In genomic region chr2:65064728-65065552, GRCh38 we compare ENCODE assay signal across 1 cellular context.
TF ChIP-seq lines count a peak whose summit lies in the region.

No MANE protein-coding gene starts in this region.

TF ChIP-seq in HEK293, 187 proteins besides CTCF, POLR2A, EP300 and RAD21 (continued from another document):
- TF ChIP-seq ZSCAN5A (tag by site-specific recombination; IDR thresholded peaks at IDR 0.05): no peak
- TF ChIP-seq ZNF561 (tag by site-specific recombination; IDR thresholded peaks at IDR 0.05; ENCODE audit: borderline replicate concordance): no peak
- no peak for TF ChIP-seq ZNF214 (tag by site-specific recombination; IDR thresholded peaks at IDR 0.05; ENCODE audit: borderline replicate concordance)
- TF ChIP-seq ZEB2 (tag by site-specific recombination; IDR thresholded peaks at IDR 0.05): no peak
- peak; percentile 26; the same call in 1 of the 2 replicates for TF ChIP-seq ZNF449 (tag by site-specific recombination; IDR thresholded peaks at IDR 0.05)
- TF ChIP-seq REPIN1 (tag by site-specific recombination; IDR thresholded peaks at IDR 0.05; ENCODE audit: low read depth): no peak
- no peak for TF ChIP-seq ZNF280D (tag by site-specific recombination; IDR thresholded peaks at IDR 0.05)
- TF ChIP-seq AEBP2 (tag by site-specific recombination; IDR thresholded peaks at IDR 0.05; ENCODE audit: borderline replicate concordance): no peak
- TF ChIP-seq KLF7 (tag by site-specific recombination; IDR thresholded peaks at IDR 0.05; ENCODE audit: borderline replicate concordance): no peak
- 0 out of 2 replicates have a peak, but pooled peaks have one; percentile 24 for TF ChIP-seq ZNF600 (tag by site-specific recombination; IDR thresholded peaks at IDR 0.05)
- no peak for TF ChIP-seq ZNF266 (tag by site-specific recombination; IDR thresholded peaks at IDR 0.05; ENCODE audit: low read depth)
- TF ChIP-seq ZBTB17 (tag by site-specific recombination; IDR thresholded peaks at IDR 0.05): peak; percentile 74
- TF ChIP-seq ZSCAN4 (tag by site-specific recombination; IDR thresholded peaks at IDR 0.05): peak; percentile 70; the same call in 1 of the 2 replicates
- no peak for TF ChIP-seq ZNF175 (tag by site-specific recombination; IDR thresholded peaks at IDR 0.05)
- no peak for TF ChIP-seq ZBTB44 (tag by site-specific recombination; IDR thresholded peaks at IDR 0.05)
- TF ChIP-seq FEZF1 (tag by site-specific recombination; IDR thresholded peaks at IDR 0.05): peak; percentile 53; the same call in 1 of the 2 replicates
- no peak for TF ChIP-seq OSR2 (tag by site-specific recombination; IDR thresholded peaks at IDR 0.05)
- TF ChIP-seq ZNF664 (tag by site-specific recombination; IDR thresholded peaks at IDR 0.05): no peak
- TF ChIP-seq ZFP41 (tag by site-specific recombination; IDR thresholded peaks at IDR 0.05; ENCODE audit: borderline replicate concordance): no peak
- TF ChIP-seq BCL11A (tag by site-specific recombination; IDR thresholded peaks at IDR 0.05; ENCODE audit: low read depth): no peak
- no peak for TF ChIP-seq TCF7L2 (IDR thresholded peaks at IDR 0.05; ENCODE audit: borderline replicate concordance, low read depth, low read length)
- TF ChIP-seq ZNF530 (tag by site-specific recombination; IDR thresholded peaks at IDR 0.05; ENCODE audit: low read depth): no peak
- TF ChIP-seq ZBTB26 (tag by site-specific recombination; optimal IDR thresholded peaks at IDR 0.05): no peak
- no peak for TF ChIP-seq ZNF514 (tag by site-specific recombination; IDR thresholded peaks at IDR 0.05)
- TF ChIP-seq ZBTB7A (tag by site-specific recombination; IDR thresholded peaks at IDR 0.05; ENCODE audit: low read depth): no peak
- no peak for TF ChIP-seq ZNF677 (tag by site-specific recombination; IDR thresholded peaks at IDR 0.05)
- TF ChIP-seq ZNF544 (tag by site-specific recombination; IDR thresholded peaks at IDR 0.05): no peak
- TF ChIP-seq SP2 (tag by site-specific recombination; IDR thresholded peaks at IDR 0.05): no peak
- no peak for TF ChIP-seq ZNF23 (tag by site-specific recombination; IDR thresholded peaks at IDR 0.05; ENCODE audit: borderline replicate concordance)
- TF ChIP-seq ZBTB8A (tag by site-specific recombination; IDR thresholded peaks at IDR 0.05): 0 out of 2 replicates have a peak, but pooled peaks have one; percentile 25
- TF ChIP-seq INSM2 (tag by site-specific recombination; IDR thresholded peaks at IDR 0.05): no peak
- TF ChIP-seq ZNF654 (tag by site-specific recombination; IDR thresholded peaks at IDR 0.05; ENCODE audit: low read depth): peak; percentile 86
- TF ChIP-seq ZNF302 (tag by site-specific recombination; IDR thresholded peaks at IDR 0.05; ENCODE audit: low read depth): no peak
- 0 out of 2 replicates have a peak, but pooled peaks have one; percentile 8 for TF ChIP-seq SCRT2 (tag by site-specific recombination; IDR thresholded peaks at IDR 0.05)
- TF ChIP-seq ZNF521 (tag by site-specific recombination; IDR thresholded peaks at IDR 0.05): no peak
- TF ChIP-seq ZNF133 (tag by site-specific recombination; IDR thresholded peaks at IDR 0.05): no peak
- no peak for TF ChIP-seq ZBTB10 (tag by site-specific recombination; IDR thresholded peaks at IDR 0.05)
